23 cellular contexts compared by ENCODE assay signal in genomic region chr1:80053613-80054012, GRCh38.
"Had no signal": no experiment of that assay in that cellular context is flagged by ENCODE, and none has a peak within 500 bp of the region (broad histone marks: within the 10 kb centered on the region; RNA-seq: fewer than 3 reads in every experiment).

No MANE protein-coding gene starts in this region.

- H3K27me3 Mint-ChIP-seq: activated CD4-positive, alpha-beta memory T cell treated with anti-CD3 and anti-CD28 coated beads for 36 hours; activated CD4-positive, alpha-beta T cell treated with anti-CD3 and anti-CD28 coated beads, Interleukin-2, amount 10 ng/mL, durations not matched to agents 24 days and 14 days; activated naive CD4-positive, alpha-beta T cell treated with anti-CD3 and anti-CD28 coated beads, Interleukin-2, amount 10 ng/mL, durations not matched to agents 7 days and 5 days; activated naive CD8-positive, alpha-beta T cell treated with anti-CD3 and anti-CD28 coated beads, Interleukin-2, amount 10 ng/mL, durations not matched to agents 7 days and 5 days; activated T-cell treated with anti-CD3 and anti-CD28 coated beads, Interleukin-2, amount 50 U/mL, for 24 hours; memory B cell; naive thymus-derived CD8-positive, alpha-beta T cell; stimulated activated naive CD8-positive, alpha-beta T cell treated with anti-CD3 and anti-CD28 coated beads, Interleukin-15, Interleukin-2, amounts not matched to agents 100 ng/mL and 50 ng/mL, for 24 hours; type B pancreatic cell had no signal

- H3K36me3 ChIP-seq: colonic mucosa, gastrocnemius medialis, thoracic aorta, vagina had no signal

- H3K9me3 Mint-ChIP-seq: memory B cell, type B pancreatic cell had no signal

- H3K27ac Mint-ChIP-seq: activated CD4-positive, alpha-beta memory T cell treated with anti-CD3 and anti-CD28 coated beads for 36 hours; activated CD4-positive, alpha-beta T cell treated with anti-CD3 and anti-CD28 coated beads, Interleukin-2, amount 10 ng/mL, durations not matched to agents 24 days and 14 days; activated naive CD4-positive, alpha-beta T cell treated with anti-CD3 and anti-CD28 coated beads, Interleukin-2, amount 10 ng/mL, durations not matched to agents 7 days and 5 days; activated naive CD8-positive, alpha-beta T cell treated with anti-CD3 and anti-CD28 coated beads, Interleukin-2, amount 10 ng/mL, durations not matched to agents 7 days and 5 days; activated T-cell treated with anti-CD3 and anti-CD28 coated beads, Interleukin-2, amount 50 U/mL, for 24 hours; memory B cell; naive thymus-derived CD8-positive, alpha-beta T cell; stimulated activated naive CD8-positive, alpha-beta T cell treated with anti-CD3 and anti-CD28 coated beads, Interleukin-15, Interleukin-2, amounts not matched to agents 100 ng/mL and 50 ng/mL, for 24 hours had no signal

- H3K4me1 ChIP-seq: colonic mucosa, gastrocnemius medialis, vagina had no signal

- H3K27ac ChIP-seq: colonic mucosa, gastrocnemius medialis, thoracic aorta, vagina had no signal

- H3K27me3 ChIP-seq: colonic mucosa, gastrocnemius medialis, vagina had no signal

- H3K36me3 Mint-ChIP-seq: activated CD4-positive, alpha-beta memory T cell treated with anti-CD3 and anti-CD28 coated beads for 36 hours; activated naive CD4-positive, alpha-beta T cell treated with anti-CD3 and anti-CD28 coated beads, Interleukin-2, amount 10 ng/mL, durations not matched to agents 7 days and 5 days; activated naive CD8-positive, alpha-beta T cell treated with anti-CD3 and anti-CD28 coated beads, Interleukin-2, amount 10 ng/mL, durations not matched to agents 7 days and 5 days; memory B cell; naive thymus-derived CD8-positive, alpha-beta T cell; type B pancreatic cell had no signal

- H3K4me1 Mint-ChIP-seq: activated CD4-positive, alpha-beta T cell treated with anti-CD3 and anti-CD28 coated beads, Interleukin-2, amount 10 ng/mL, durations not matched to agents 24 days and 14 days; activated naive CD4-positive, alpha-beta T cell treated with anti-CD3 and anti-CD28 coated beads, Interleukin-2, amount 10 ng/mL, durations not matched to agents 7 days and 5 days; activated naive CD8-positive, alpha-beta T cell treated with anti-CD3 and anti-CD28 coated beads, Interleukin-2, amount 10 ng/mL, durations not matched to agents 7 days and 5 days; memory B cell; naive thymus-derived CD8-positive, alpha-beta T cell; neural crest cell had no signal

- H3K4me3 Mint-ChIP-seq: activated CD4-positive, alpha-beta memory T cell treated with anti-CD3 and anti-CD28 coated beads for 36 hours; activated CD4-positive, alpha-beta T cell treated with anti-CD3 and anti-CD28 coated beads, Interleukin-2, amount 10 ng/mL, durations not matched to agents 24 days and 14 days; activated naive CD4-positive, alpha-beta T cell treated with anti-CD3 and anti-CD28 coated beads, Interleukin-2, amount 10 ng/mL, durations not matched to agents 7 days and 5 days; activated naive CD8-positive, alpha-beta T cell treated with anti-CD3 and anti-CD28 coated beads, Interleukin-2, amount 10 ng/mL, durations not matched to agents 7 days and 5 days; activated T-cell treated with anti-CD3 and anti-CD28 coated beads, Interleukin-2, amount 50 U/mL, for 24 hours; memory B cell; naive thymus-derived CD8-positive, alpha-beta T cell; neural crest cell; stimulated activated naive CD8-positive, alpha-beta T cell treated with anti-CD3 and anti-CD28 coated beads, Interleukin-15, Interleukin-2, amounts not matched to agents 100 ng/mL and 50 ng/mL, for 24 hours; type B pancreatic cell had no signal

- DNase-seq: activated CD4-positive, alpha-beta memory T cell treated with anti-CD3 and anti-CD28 coated beads for 36 hours; activated CD4-positive, alpha-beta T cell treated with anti-CD3 and anti-CD28 coated beads, Interleukin-2, amount 10 ng/mL, durations not matched to agents 24 days and 14 days; activated CD4-positive, CD25-positive, alpha-beta regulatory T cell treated with anti-CD3 and anti-CD28 coated beads, Interleukin-2, amount 50 U/mL, for 72 hours; activated CD8-positive, alpha-beta memory T cell treated with anti-CD3 and anti-CD28 coated beads, Interleukin-2, amount 50 U/mL, for 48 hours; activated gamma-delta T cell; activated naive CD4-positive, alpha-beta T cell treated with anti-CD3 and anti-CD28 coated beads, Interleukin-2, amount 10 ng/mL, durations not matched to agents 7 days and 5 days; activated naive CD8-positive, alpha-beta T cell treated with anti-CD3 and anti-CD28 coated beads, Interleukin-2, amount 10 ng/mL, durations not matched to agents 7 days and 5 days; activated T-cell treated with anti-CD3 and anti-CD28 coated beads, Interleukin-2, amount 50 U/mL, for 24 hours; effector CD8-positive, alpha-beta T cell; gastrocnemius medialis; left cardiac atrium; naive thymus-derived CD8-positive, alpha-beta T cell; occipital lobe; stimulated activated CD4-positive, alpha-beta T cell treated with anti-CD3 and anti-CD28 coated beads, Interleukin-12 subunit alpha, Interleukin-12 subunit beta, amount 100 ng/mL, for 4 hours; stimulated activated CD4-positive, alpha-beta T cell treated with anti-CD3 and anti-CD28 coated beads, Interleukin-4, amount 100 ng/mL, for 1 hour; T-helper 2 cell had no signal

- H3K9me3 ChIP-seq: colonic mucosa, gastrocnemius medialis, thoracic aorta, vagina had no signal

- ATAC-seq: gastrocnemius medialis; naive thymus-derived CD8-positive, alpha-beta T cell had no signal

- H3K4me3 ChIP-seq: colonic mucosa, gastrocnemius medialis, thoracic aorta, vagina had no signal
